2 cellular contexts compared by ENCODE assay signal in the genomic region with DNA sequence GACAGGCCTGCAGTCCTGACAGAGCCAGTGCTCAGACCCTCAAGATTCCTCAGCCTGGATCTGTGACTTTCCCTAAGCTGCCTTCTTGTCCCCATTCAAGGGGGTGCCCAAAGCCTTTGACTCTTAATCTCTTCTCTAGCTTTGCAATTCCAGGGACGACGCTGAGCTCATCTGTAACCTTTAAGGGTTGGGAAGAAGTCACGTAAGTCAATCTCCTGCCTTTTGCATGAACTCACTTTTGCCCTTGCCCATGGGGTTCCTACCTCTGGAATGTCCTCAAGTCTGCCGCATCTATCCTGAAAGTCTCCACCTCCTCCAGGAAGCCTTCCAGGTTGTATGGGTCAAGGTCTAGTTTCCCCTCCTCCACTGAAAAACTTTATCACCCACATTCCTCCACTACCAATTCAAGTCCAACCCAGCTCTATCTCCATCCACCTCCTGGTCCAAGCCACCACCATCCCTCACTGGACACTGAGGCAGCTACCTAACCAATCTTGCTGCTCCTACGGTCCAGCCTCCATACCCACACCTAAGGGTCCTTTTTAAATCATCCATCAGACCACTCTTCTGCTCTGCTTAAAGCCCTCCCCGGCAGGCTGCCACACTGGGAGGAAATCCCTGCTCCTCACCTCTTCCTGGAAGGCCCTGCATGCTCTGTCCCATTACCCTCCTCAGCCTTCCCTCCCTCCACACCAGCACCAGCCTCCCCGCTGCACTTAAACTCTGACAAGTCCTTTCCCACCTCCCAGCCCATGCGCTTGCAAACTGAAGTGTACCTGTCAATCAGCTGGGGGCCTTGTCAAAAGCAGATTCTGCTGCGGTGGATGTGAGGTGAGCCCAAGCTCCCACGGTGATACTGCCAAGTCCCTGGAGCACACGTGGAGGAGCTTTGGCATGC.
TF ChIP-seq lines count a peak whose summit lies in the region.

No MANE protein-coding gene starts in this region.

TF ChIP-seq in GM12891, 5 proteins besides CTCF, POLR2A, EP300 and RAD21:
- no peak for TF ChIP-seq SPI1 (IDR thresholded peaks at IDR 0.05; ENCODE audit: low read depth, low read length)
- TF ChIP-seq TAF1 (IDR thresholded peaks at IDR 0.05; ENCODE audit: low read depth, low read length): no peak
- no peak for TF ChIP-seq PAX5 (IDR thresholded peaks at IDR 0.05; ENCODE audit: insufficient read depth, low read length, severe bottlenecking)
- TF ChIP-seq POU2F2 (IDR thresholded peaks at IDR 0.05; ENCODE audit: low read depth, low read length): no peak
- no peak for TF ChIP-seq POLR2AphosphoS5 (IDR thresholded peaks at IDR 0.05; ENCODE audit: low read depth, low read length)

TF ChIP-seq in H1, 55 proteins besides CTCF, POLR2A, EP300 and RAD21:
- TF ChIP-seq SIN3A (conservative IDR thresholded peaks at IDR 0.05 in 1 of 2, IDR thresholded peaks at IDR 0.05 in 1 of 2; ENCODE audit: low read depth in 1 of 2, low read length in 2 of 2): 0 out of 4 replicates have a peak, but pooled peaks of 1 of the 2 experiments have one; percentile 32
- no peak for TF ChIP-seq ZNF274 (IDR thresholded peaks at IDR 0.05; ENCODE audit: borderline replicate concordance, extremely low read depth, low read length)
